ENCODE assay signal across 8 cellular contexts in the genomic region with DNA sequence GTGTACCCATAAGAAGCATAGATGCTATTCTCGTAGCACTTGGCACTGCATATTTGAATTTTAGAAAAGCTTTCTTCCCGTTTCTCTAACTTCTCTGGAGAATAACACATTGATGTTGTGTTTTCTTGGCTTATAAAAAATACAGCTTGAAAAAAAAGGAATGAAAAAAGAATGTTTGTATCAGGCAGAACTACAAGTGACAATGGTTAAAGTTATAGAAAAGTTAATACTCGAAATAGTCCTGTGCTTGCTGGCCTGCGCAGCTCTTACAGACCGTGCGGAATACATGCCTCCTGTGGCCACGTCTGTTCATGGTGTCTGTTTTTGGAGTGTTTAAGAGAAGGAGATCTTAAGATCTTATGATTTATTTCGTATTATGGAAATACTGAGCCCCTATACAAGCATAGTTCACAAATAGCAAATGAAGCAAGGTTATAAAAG. TPM values are rescaled to one million over a fixed set of nuclear protein-coding genes. Genes with fewer than 3 reads are reported as not detected.
DNase-seq lines count a peak whose midpoint lies in the region; ATAC-seq, FAIRE-seq and TF ChIP-seq lines count a peak whose summit lies in the region.

No MANE protein-coding gene starts in this region.

- H3F3A ChIP-seq in GM23248 (ENCODE audit: insufficient read depth) (peaks cover 10% of the 10 kb centered on the region; the same call in 1 of the 2 replicates), SK-N-SH (replicated peaks; ENCODE audit: insufficient read depth) (peaks cover 4% of the 10 kb centered on the region)

- POLR2A ChIA-PET in SK-N-SH (lab: Yijun Ruan, JAX) = interaction anchor here (0.6 to 1.5 kb wide), 3 partner anchors 18 to 1248 kb away, joined by 3 to 13 read pairs (median 4); partner anchors contain the start of gene NUP35

- H3K9ac ChIP-seq in GM23248 (peak overlapping the region; percentile 77), SK-N-SH (peak overlapping the region; percentile 72)

- TF ChIP-seq CTCF in D721Med (IDR thresholded peaks at IDR 0.05; ENCODE audit: insufficient read depth, missing control alignments) = no peak
- no peak for TF ChIP-seq CTCF in SK-N-SH (IDR thresholded peaks at IDR 0.05)
- no peak for TF ChIP-seq CTCF in prostate gland (IDR thresholded peaks at IDR 0.05)

- no peak for TF ChIP-seq EP300 in SK-N-SH (IDR thresholded peaks at IDR 0.05; ENCODE audit: borderline replicate concordance in 1 of 2, low read depth in 1 of 2, low read length in 1 of 2)

- peak; percentile 25 for FAIRE-seq in D721Med (lab: Jason Lieb, UNC)
- no peak for FAIRE-seq in GM12891 (lab: Jason Lieb, UNC)

- ATAC-seq in GM18873 (IDR thresholded peaks at IDR 0.05; ENCODE audit: low FRiP score, unreplicated experiment) = no peak

- H3K27ac ChIP-seq in GM23248 = peak overlapping the region; percentile 32
- H3K27ac ChIP-seq in SK-N-SH (ENCODE audit: low read depth in 2 of 2, low read length in 1 of 2) = peak overlapping the region; percentile 52 to 85; a peak in 3 of 4 replicates
- peak overlapping the region; percentile 74 to 75 for H3K27ac ChIP-seq in prostate gland

- 4% methylated on average over 8 of the region's 8 CpGs for WGBS in GM23248 (ENCODE audit: low coverage in 1 of 2, low lambda C conversion rate in 2 of 2, missing lambda C conversion rate in 2 of 2), 2 experiments
- WGBS in SK-N-SH (ENCODE audit: low lambda C conversion rate) = 64% methylated on average over 8 of the region's 8 CpGs
- WGBS in prostate gland = 32% methylated on average over 8 of the region's 8 CpGs

- TF ChIP-seq RAD21 in SK-N-SH (IDR thresholded peaks at IDR 0.05; ENCODE audit: low read length) = no peak

- TF ChIP-seq POLR2A in prostate gland (IDR thresholded peaks at IDR 0.05) = no peak
- no peak for TF ChIP-seq POLR2A in GM12891 (IDR thresholded peaks at IDR 0.05; ENCODE audit: low read depth, low read length)

- H4K20me1 ChIP-seq in GM23248 (ENCODE audit: insufficient read depth) (no peaks in the 10 kb centered on the region), SK-N-SH (ENCODE audit: insufficient read depth) (no peaks in the 10 kb centered on the region)

- peak overlapping the region; percentile 90 for H3K4me3 ChIP-seq in GM23248
- H3K4me3 ChIP-seq in SK-N-SH (ENCODE audit: low read depth in 2 of 2, low read length in 1 of 2) = peak overlapping the region; percentile 69 to 82
- H3K4me3 ChIP-seq in prostate gland = peak overlapping the region; percentile 44 to 47

- DNase-seq in D721Med (ENCODE audit: insufficient read length, low spot score) (no peak), GM23248 (peak; percentile 68), SK-N-SH (no peak), fibroblast of peridontal ligament (ENCODE audit: extremely low read depth) (peak; percentile 54), prostate gland (ENCODE audit: low spot score) (no peak), A172 (ENCODE audit: low spot score) (no peak), GM12891 (ENCODE audit: insufficient read length, low spot score) (no peak)

- H2AFZ ChIP-seq in GM23248 (peak overlapping the region; percentile 100), SK-N-SH (ENCODE audit: low read depth) (peak overlapping the region; percentile 98)

- H3K9me3 ChIP-seq in GM23248 (ENCODE audit: low read depth) (no peaks in the 10 kb centered on the region), SK-N-SH (no peaks in the 10 kb centered on the region), prostate gland (no peaks in the 10 kb centered on the region)

- in situ Hi-C loops in GM23248 (cut with MboI) = no loop called here

- CTCF ChIA-PET in SK-N-SH (lab: Yijun Ruan, JAX) = interaction anchor here (0.6 to 1.1 kb wide), 3 partner anchors 10 to 15 kb away, joined by 3 to 5 read pairs (median 3); no protein-coding TSS in a partner anchor

- peak overlapping the region; percentile 99 for H3K4me2 ChIP-seq in GM23248 (ENCODE audit: unreplicated experiment)
- peak overlapping the region; percentile 81 for H3K4me2 ChIP-seq in SK-N-SH

- H3K9me2 ChIP-seq in GM23248 (ENCODE audit: insufficient read depth) = no peaks in the 10 kb centered on the region
- H3K9me2 ChIP-seq in SK-N-SH = no peaks in the 10 kb centered on the region

- intact Hi-C loops in prostate gland (cut with DNase I) = loop anchor here (2.0 to 5.0 kb wide), 2 partner anchors 42 to 45 kb away; partner anchors contain the start of genes NCKAP1 and NUP35

- no peaks in the 10 kb centered on the region for H3K79me2 ChIP-seq in GM23248 (ENCODE audit: insufficient read depth)
- H3K79me2 ChIP-seq in SK-N-SH (ENCODE audit: insufficient read depth) = no peaks in the 10 kb centered on the region; the same call in 1 of the 2 replicates

- no peaks in the 10 kb centered on the region for H3K36me3 ChIP-seq in GM23248 (ENCODE audit: low read depth)
- no peaks in the 10 kb centered on the region for H3K36me3 ChIP-seq in SK-N-SH (replicated peaks in 1 of 2; ENCODE audit: control insufficient read depth in 1 of 2, insufficient read depth in 2 of 2, low read length in 1 of 2)
- H3K36me3 ChIP-seq in prostate gland = no peaks in the 10 kb centered on the region

- 0 out of 2 replicates have a peak, but pooled peaks cover 6% of the 10 kb centered on the region for H3K27me3 ChIP-seq in GM23248 (replicated peaks; ENCODE audit: insufficient read depth)
- no peaks in the 10 kb centered on the region for H3K27me3 ChIP-seq in SK-N-SH (ENCODE audit: insufficient read depth)
- H3K27me3 ChIP-seq in prostate gland (replicated peaks; ENCODE audit: insufficient read depth) = no peaks in the 10 kb centered on the region

- peaks cover 9% of the 10 kb centered on the region for H3K4me1 ChIP-seq in GM23248 (ENCODE audit: insufficient read depth)
- peaks cover 0 to 2% of the 10 kb centered on the region in 2 experiments; a peak in 2 of 4 replicates for H3K4me1 ChIP-seq in SK-N-SH (ENCODE audit: control insufficient read depth in 1 of 2, insufficient read depth in 2 of 2, low read depth in 1 of 2, low read length in 1 of 2)
- H3K4me1 ChIP-seq in prostate gland (replicated peaks) = no peaks in the 10 kb centered on the region

TF ChIP-seq in SK-N-SH, 30 proteins besides CTCF, POLR2A, EP300 and RAD21 (continues in another document):
- TF ChIP-seq GABPA (IDR thresholded peaks at IDR 0.05; ENCODE audit: low read depth) (no peak), JUND (IDR thresholded peaks at IDR 0.05) (no peak), IRF3 (IDR thresholded peaks at IDR 0.05; ENCODE audit: low read depth, low read length) (no peak), NFIC (IDR thresholded peaks at IDR 0.05; ENCODE audit: borderline replicate concordance) (no peak), FOXM1 (IDR thresholded peaks at IDR 0.05; ENCODE audit: low read depth) (no peak)

TF ChIP-seq in GM12891, 5 proteins besides CTCF, POLR2A, EP300 and RAD21:
- no peak for TF ChIP-seq TAF1 (IDR thresholded peaks at IDR 0.05; ENCODE audit: low read depth, low read length)
- no peak for TF ChIP-seq POLR2AphosphoS5 (IDR thresholded peaks at IDR 0.05; ENCODE audit: low read depth, low read length)
- TF ChIP-seq PAX5 (IDR thresholded peaks at IDR 0.05; ENCODE audit: insufficient read depth, low read length, severe bottlenecking) = no peak
- no peak for TF ChIP-seq POU2F2 (IDR thresholded peaks at IDR 0.05; ENCODE audit: low read depth, low read length)
- no peak for TF ChIP-seq SPI1 (IDR thresholded peaks at IDR 0.05; ENCODE audit: low read depth, low read length)

RNA-seq across cellular contexts. Expression of gene DUSP19, which starts 0.8 kb away (rescaled TPM):
- total RNA-seq in GM23248 (2014; rRNA removed; shearing (Covaris generic)) = 2.3 and 5.3 TPM in 2 replicates
- polyA plus RNA-seq in GM23248 (2016; fragmentation: Nextera tagmentation; extraction: Ambion mirVana) = 1.1 and 1.8 TPM in 2 replicates
- 0.85 and 1.4 TPM in 2 replicates for polyA plus RNA-seq in SK-N-SH (2012; rRNA removed)
- 1.4 and 1.7 TPM in 2 replicates for polyA plus RNA-seq in SK-N-SH (2012; cell fraction: cytosol; rRNA removed)
- polyA plus RNA-seq in SK-N-SH (2012; cell fraction: nucleus; rRNA removed) = 0.43 and 0.67 TPM in 2 replicates
- 1 to 10 TPM; 2.1 to 2.5 TPM for total RNA-seq in prostate gland
- 2.5 and 3.2 TPM in 2 replicates for total RNA-seq in A172 (2014; rRNA removed; shearing (Covaris generic))
- polyA plus RNA-seq in GM12891 (2012; ENCODE audit: low read depth, missing spikeins) = 0.41 TPM

RNA-seq across cellular contexts. Expression of gene NCKAP1, which starts 41.1 kb away (rescaled TPM):
- total RNA-seq in GM23248 (2014; rRNA removed; shearing (Covaris generic)) = 169 and 201 TPM in 2 replicates
- polyA plus RNA-seq in GM23248 (2016; fragmentation: Nextera tagmentation; extraction: Ambion mirVana) (57.4 and 58.9 TPM in 2 replicates), SK-N-SH (2012; rRNA removed) (64.0 and 75.3 TPM in 2 replicates)
- 84.7 and 86.2 TPM in 2 replicates for polyA plus RNA-seq in SK-N-SH (2012; cell fraction: cytosol; rRNA removed)
- 24.2 and 67.0 TPM in 2 replicates for polyA plus RNA-seq in SK-N-SH (2012; cell fraction: nucleus; rRNA removed)
- 100 to 1,000 TPM in 1 of 2 donors, 10 to 100 TPM in 1; 81.7 to 116 TPM for total RNA-seq in prostate gland
- 186 and 213 TPM in 2 replicates for total RNA-seq in A172 (2014; rRNA removed; shearing (Covaris generic))
- 3.5 TPM for polyA plus RNA-seq in GM12891 (2012; ENCODE audit: low read depth, missing spikeins)

RNA-seq across cellular contexts. Expression of gene NUP35, which starts 44.9 kb away (rescaled TPM):
- 8.5 and 12.9 TPM in 2 replicates for total RNA-seq in GM23248 (2014; rRNA removed; shearing (Covaris generic))
- polyA plus RNA-seq in GM23248 (2016; fragmentation: Nextera tagmentation; extraction: Ambion mirVana) = 10.9 and 11.3 TPM in 2 replicates
- 9.1 and 11.8 TPM in 2 replicates for polyA plus RNA-seq in SK-N-SH (2012; rRNA removed)
- polyA plus RNA-seq in SK-N-SH (2012; cell fraction: cytosol; rRNA removed) = 11.8 and 12.9 TPM in 2 replicates
- polyA plus RNA-seq in SK-N-SH (2012; cell fraction: nucleus; rRNA removed) = 8.5 and 13.5 TPM in 2 replicates
- 10 to 100 TPM; 14.8 to 16.4 TPM for total RNA-seq in prostate gland
- total RNA-seq in A172 (2014; rRNA removed; shearing (Covaris generic)) = 31.7 and 37.2 TPM in 2 replicates
- polyA plus RNA-seq in GM12891 (2012; ENCODE audit: low read depth, missing spikeins) = 9.0 TPM

Comparison
In these comparisons a context has a peak if more than half of its experiments do, and no peak if none do; other contexts are left out.
1. DNase-seq: peak in GM23248 (single experiment) and fibroblast of peridontal ligament (single experiment); none in D721Med (single experiment), SK-N-SH (single experiment), prostate gland (single experiment), A172 (single experiment) and GM12891 (single experiment).
2. Peak in every context shown above with its lines, with median percentiles within 50 percentile points of each other: H3K27ac ChIP-seq and H3K4me3 ChIP-seq.